ENCODE assay signal across 9 cellular contexts in the genomic region with DNA sequence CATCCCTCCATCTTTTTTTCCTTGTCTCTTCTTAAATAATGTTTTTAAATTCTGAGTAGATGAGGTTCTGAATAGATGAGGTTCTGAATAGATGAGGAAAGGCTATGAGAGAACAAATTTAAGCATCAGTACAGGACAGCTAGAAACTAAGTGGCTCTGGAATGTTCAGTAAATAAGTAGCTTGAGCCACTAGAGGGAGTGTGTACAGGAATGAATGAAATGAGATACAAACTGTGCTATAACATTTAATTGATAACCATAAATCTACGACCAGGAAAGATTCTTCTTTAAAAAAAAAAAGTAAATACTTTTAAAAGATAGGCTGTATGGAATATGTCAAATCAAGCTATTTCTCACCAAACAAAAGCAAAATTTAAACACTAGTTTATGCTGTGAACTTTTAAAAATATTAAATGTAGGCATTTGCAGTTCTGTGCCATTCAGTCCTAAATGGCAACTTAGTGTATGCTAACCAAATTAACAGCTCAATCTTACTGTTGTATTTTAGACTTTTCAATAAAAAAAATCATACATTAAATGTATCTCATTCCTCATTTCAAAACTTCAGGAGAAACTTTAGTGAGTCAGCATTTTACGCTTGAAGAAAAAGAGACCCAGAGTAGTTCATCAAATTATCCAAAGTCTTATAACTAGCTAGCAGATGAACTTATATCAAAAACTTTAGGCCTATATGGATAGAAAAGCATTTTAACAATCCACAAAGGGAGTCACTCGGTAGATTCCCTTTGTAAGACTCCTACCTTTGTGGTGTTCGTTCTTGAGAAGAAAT.
A peak's percentile ranks its signal among the peaks of the same experiment; 100 is the strongest.
DNase-seq lines count a peak whose midpoint lies in the region; ATAC-seq and TF ChIP-seq lines count a peak whose summit lies in the region.
"Had no signal": no experiment of that assay in that cellular context is flagged by ENCODE, and none has a peak within 500 bp of the region (broad histone marks: within the 10 kb centered on the region; RNA-seq: fewer than 3 reads in every experiment).

No MANE protein-coding gene starts in this region.

- H3K4me3 ChIP-seq in WERI-Rb-1 (ENCODE audit: low read depth, low read length) = no peak overlapping the region
- no peak overlapping the region for H3K4me3 ChIP-seq in right cardiac atrium (ENCODE audit: low read length)
- H3K4me3 ChIP-seq in thoracic aorta = no peak overlapping the region

- TF ChIP-seq CTCF in LNCAP (IDR thresholded peaks at IDR 0.05) = peak; percentile 65
- TF ChIP-seq CTCF in WERI-Rb-1 (IDR thresholded peaks at IDR 0.05; ENCODE audit: low read depth, low read length) = peak; percentile 35; the same call in 1 of the 2 replicates
- peak; percentile 56 for TF ChIP-seq CTCF in thoracic aorta (IDR thresholded peaks at IDR 0.05)

- 76% methylated on average over 4 of the region's 4 CpGs for WGBS in right cardiac atrium

- H3K27me3 ChIP-seq in WERI-Rb-1 (ENCODE audit: insufficient read depth, low read depth, severe bottlenecking) (no peaks in the 10 kb centered on the region), right cardiac atrium (ENCODE audit: control insufficient read depth, insufficient read depth) (no peaks in the 10 kb centered on the region), thoracic aorta (replicated peaks; ENCODE audit: insufficient read depth) (no peaks in the 10 kb centered on the region)

- DNase-seq in DMS114 treated with DMSO at 0.1 percent for 48 hours (lab: John Stamatoyannopoulos, UW; ENCODE audit: unreplicated experiment) (peak; percentile 81), WERI-Rb-1 (no peak), right cardiac atrium (no peak), thoracic aorta (ENCODE audit: low spot score) (no peak), KG1 (lab: John Stamatoyannopoulos, UW) (no peak)
- no peak for DNase-seq in stimulated activated naive CD8-positive, alpha-beta T cell treated with anti-CD3 and anti-CD28 coated beads, Interleukin-15, Interleukin-2, amounts not matched to agents 100 U/mL and 50 U/mL, for 24 hours

- no peaks in the 10 kb centered on the region for H3K4me1 ChIP-seq in right cardiac atrium (ENCODE audit: control insufficient read depth, insufficient read depth, low read length)
- no peaks in the 10 kb centered on the region for H3K4me1 ChIP-seq in thoracic aorta (ENCODE audit: control insufficient read depth in 1 of 2, low read depth in 2 of 2)

- H3K27ac ChIP-seq in WERI-Rb-1 (no peak overlapping the region), right cardiac atrium (ENCODE audit: low read length) (no peak overlapping the region), thoracic aorta (no peak overlapping the region)

- intact Hi-C loops in right cardiac atrium (cut with DNase I) = no loop called here

- H3K36me3 ChIP-seq in WERI-Rb-1 (no peaks in the 10 kb centered on the region), thoracic aorta (no peaks in the 10 kb centered on the region)

- H3K9me3 ChIP-seq in WERI-Rb-1 (ENCODE audit: severe bottlenecking) (no peaks in the 10 kb centered on the region), right cardiac atrium (ENCODE audit: control insufficient read depth, low read length) (no peaks in the 10 kb centered on the region), thoracic aorta (no peaks in the 10 kb centered on the region)

- ATAC-seq in right cardiac atrium = peak; percentile 57 to 67
- ATAC-seq in thoracic aorta (ENCODE audit: insufficient number of reproducible peaks, low FRiP score, low read depth) = peak; percentile 83
- no peak for ATAC-seq in GM21717 (IDR thresholded peaks at IDR 0.05; ENCODE audit: unreplicated experiment)
- no peak for ATAC-seq in stimulated activated naive CD8-positive, alpha-beta T cell treated with anti-CD3 and anti-CD28 coated beads, Interleukin-15, Interleukin-2, amounts not matched to agents 100 U/mL and 50 U/mL, for 24 hours
- ATAC-seq: naive thymus-derived CD8-positive, alpha-beta T cell had no signal

Comparison
In these comparisons a context has a peak if more than half of its experiments do, and no peak if none do; other contexts are left out.
1. ATAC-seq: peak in right cardiac atrium (2 of 2) and thoracic aorta (single experiment); none in GM21717 (single experiment) and stimulated activated naive CD8-positive, alpha-beta T cell treated with anti-CD3 and anti-CD28 coated beads, Interleukin-15, Interleukin-2, amounts not matched to agents 100 U/mL and 50 U/mL, for 24 hours (single experiment).
2. Peak in every context shown above with its lines, with median percentiles within 50 percentile points of each other: CTCF ChIP-seq.